Comparison of ENCODE assay signal across 8 cellular contexts in the genomic region with DNA sequence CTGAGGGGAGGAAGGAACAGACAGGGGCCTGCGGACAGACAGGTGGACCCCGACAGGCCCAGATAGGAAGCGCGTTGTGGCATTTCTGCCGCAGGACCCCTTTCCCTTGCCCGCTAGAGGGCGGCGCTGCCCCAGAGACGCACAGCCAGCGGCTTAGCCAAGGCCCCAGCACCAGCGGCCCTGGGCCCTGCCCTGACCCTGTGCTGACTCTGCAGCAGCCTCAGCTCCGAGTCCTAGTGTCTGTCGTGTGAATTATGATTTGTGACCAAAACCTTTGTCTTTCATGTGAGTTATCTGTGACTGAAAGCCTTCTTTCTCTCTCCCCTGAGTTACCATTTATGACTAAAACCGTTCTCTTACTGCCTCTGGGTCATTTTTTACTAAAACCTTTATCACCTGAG.
A peak's percentile ranks its signal among the peaks of the same experiment; 100 is the strongest.
DNase-seq lines count a peak whose midpoint lies in the region; ATAC-seq and TF ChIP-seq lines count a peak whose summit lies in the region.

No MANE protein-coding gene starts in this region.

- 0 out of 2 replicates have a peak, but pooled peaks cover 2% of the 10 kb centered on the region for H3K4me1 ChIP-seq in HEK293 (ENCODE audit: control insufficient read depth, insufficient read depth, low read length)

- peaks cover 18% of the 10 kb centered on the region for H3K4me1 Mint-ChIP-seq in T-helper 2 cell treated with Interferon-gamma antibody and Interleukin-4, amounts not matched to agents 5 μg/mL and 100 μg/mL, for 36 hours (ENCODE audit: low read depth)

- H3K36me3 ChIP-seq in HEK293 (ENCODE audit: control insufficient read depth in 2 of 2, insufficient read depth in 1 of 2, low read length in 2 of 2): peaks cover 4 to 16% of the 10 kb centered on the region in 2 experiments; a peak in 2 of 3 replicates

- DNase-seq in EH (ENCODE audit: low read depth) (peak; percentile 71), NCI-H1694 (lab: John Stamatoyannopoulos, UW) (peak; percentile 74), amygdala (lab: John Stamatoyannopoulos, UW) (peak in 36 of 56 donors; percentile 3 to 79 (median 34)), hypothalamus (lab: John Stamatoyannopoulos, UW) (peak in 42 of 51 donors; percentile 9 to 83 (median 40))
- peak; percentile 70 for DNase-seq in T-helper 2 cell treated with Interferon-gamma antibody and Interleukin-4, amounts not matched to agents 5 μg/mL and 100 μg/mL, for 36 hours (ENCODE audit: low spot score)
- DNase-seq in stimulated activated CD4-positive, alpha-beta T cell treated with anti-CD3 and anti-CD28 coated beads, Interleukin-12 subunit alpha, Interleukin-12 subunit beta, amount 100 ng/mL, for 24 hours (ENCODE audit: low read depth in 2 of 2): peak; percentile 35 to 61

- H3K27me3 Mint-ChIP-seq in T-helper 2 cell treated with Interferon-gamma antibody and Interleukin-4, amounts not matched to agents 5 μg/mL and 100 μg/mL, for 36 hours (ENCODE audit: low read depth): peaks cover 22% of the 10 kb centered on the region

- H3K9me3 Mint-ChIP-seq in T-helper 2 cell treated with Interferon-gamma antibody and Interleukin-4, amounts not matched to agents 5 μg/mL and 100 μg/mL, for 36 hours: no peaks in the 10 kb centered on the region

- no peak overlapping the region for H3K27ac ChIP-seq in HEK293 (ENCODE audit: extremely low read depth, low read depth, low read length)

- peak; percentile 95 for TF ChIP-seq CTCF in HEK293 (tag by site-specific recombination; IDR thresholded peaks at IDR 0.05)

- H3K9me3 ChIP-seq in HEK293 (ENCODE audit: control insufficient read depth, insufficient read depth, low read depth, low read length): no peaks in the 10 kb centered on the region

- ATAC-seq in HG02973 (IDR thresholded peaks at IDR 0.05; ENCODE audit: unreplicated experiment): no peak

- H3K27ac Mint-ChIP-seq in T-helper 2 cell treated with Interferon-gamma antibody and Interleukin-4, amounts not matched to agents 5 μg/mL and 100 μg/mL, for 36 hours: no peak overlapping the region

- POLR2A ChIA-PET in HEK293 (lab: Yijun Ruan, JAX): interaction anchor here (1.2 kb wide), 2 partner anchors 84 to 93 kb away, joined by 3 to 7 read pairs; partner anchors contain the start of gene NKD2

- CTCF ChIA-PET in HEK293 (lab: Yijun Ruan, JAX): interaction anchor here (0.5 to 4.0 kb wide), 52 partner anchors 10 to 722 kb away, joined by 3 to 90 read pairs (median 5); partner anchors contain the start of gene NKD2

- H3K4me3 ChIP-seq in HEK293 (ENCODE audit: low read depth, low read length): no peak overlapping the region

- H3K4me3 Mint-ChIP-seq in T-helper 2 cell treated with Interferon-gamma antibody and Interleukin-4, amounts not matched to agents 5 μg/mL and 100 μg/mL, for 36 hours: no peak overlapping the region

- peaks cover 3% of the 10 kb centered on the region for H3K36me3 Mint-ChIP-seq in T-helper 2 cell treated with Interferon-gamma antibody and Interleukin-4, amounts not matched to agents 5 μg/mL and 100 μg/mL, for 36 hours (ENCODE audit: low read depth)

TF ChIP-seq in HEK293, 187 proteins besides CTCF, POLR2A, EP300 and RAD21 (continues in another document):
- TF ChIP-seq ZBTB7A (tag by site-specific recombination; IDR thresholded peaks at IDR 0.05; ENCODE audit: low read depth): peak; percentile 83; the same call in 1 of the 2 replicates
- TF ChIP-seq ZFP41 (tag by site-specific recombination; IDR thresholded peaks at IDR 0.05; ENCODE audit: borderline replicate concordance): no peak
- no peak for TF ChIP-seq ZNF76 (tag by site-specific recombination; IDR thresholded peaks at IDR 0.05; ENCODE audit: borderline replicate concordance, low read depth)
- 0 out of 2 replicates have a peak, but pooled peaks have one; percentile 16 for TF ChIP-seq PATZ1 (tag by site-specific recombination; IDR thresholded peaks at IDR 0.05)
- TF ChIP-seq KLF17 (tag by site-specific recombination; IDR thresholded peaks at IDR 0.05): peak; percentile 58; the same call in 1 of the 2 replicates
- TF ChIP-seq SP7 (tag by site-specific recombination; IDR thresholded peaks at IDR 0.05): peak; percentile 27; the same call in 1 of the 2 replicates
- peak; percentile 25; the same call in 1 of the 2 replicates for TF ChIP-seq ZNF335 (tag by site-specific recombination; conservative IDR thresholded peaks at IDR 0.05)
- TF ChIP-seq ZNF433 (tag by site-specific recombination; IDR thresholded peaks at IDR 0.05; ENCODE audit: low read depth): no peak
- peak; percentile 92 for TF ChIP-seq ZNF692 (tag by site-specific recombination; IDR thresholded peaks at IDR 0.05)
- no peak for TF ChIP-seq REPIN1 (tag by site-specific recombination; IDR thresholded peaks at IDR 0.05; ENCODE audit: low read depth)
- no peak for TF ChIP-seq ZIC2 (tag by site-specific recombination; IDR thresholded peaks at IDR 0.05)
- TF ChIP-seq ZFP37 (tag by site-specific recombination; IDR thresholded peaks at IDR 0.05): 0 out of 2 replicates have a peak, but pooled peaks have one; percentile 66
- TF ChIP-seq, protein P1, sequence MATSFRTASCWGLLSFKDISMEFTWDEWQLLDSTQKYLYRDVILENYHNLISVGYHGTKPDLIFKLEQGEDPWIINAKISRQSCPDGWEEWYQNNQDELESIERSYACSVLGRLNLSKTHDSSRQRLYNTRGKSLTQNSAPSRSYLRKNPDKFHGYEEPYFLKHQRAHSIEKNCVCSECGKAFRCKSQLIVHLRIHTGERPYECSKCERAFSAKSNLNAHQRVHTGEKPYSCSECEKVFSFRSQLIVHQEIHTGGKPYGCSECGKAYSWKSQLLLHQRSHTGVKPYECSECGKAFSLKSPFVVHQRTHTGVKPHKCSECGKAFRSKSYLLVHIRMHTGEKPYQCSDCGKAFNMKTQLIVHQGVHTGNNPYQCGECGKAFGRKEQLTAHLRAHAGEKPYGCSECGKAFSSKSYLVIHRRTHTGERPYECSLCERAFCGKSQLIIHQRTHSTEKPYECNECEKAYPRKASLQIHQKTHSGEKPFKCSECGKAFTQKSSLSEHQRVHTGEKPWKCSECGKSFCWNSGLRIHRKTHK (tag by site-specific recombination; IDR thresholded peaks at IDR 0.05): no peak
- TF ChIP-seq ZNF132 (tag by site-specific recombination; IDR thresholded peaks at IDR 0.05; ENCODE audit: borderline replicate concordance): no peak
- 0 out of 2 replicates have a peak, but pooled peaks have one; percentile 4 for TF ChIP-seq ZNF146 (tag by site-specific recombination; IDR thresholded peaks at IDR 0.05)
- TF ChIP-seq ZNF148 (tag by site-specific recombination; IDR thresholded peaks at IDR 0.05; ENCODE audit: borderline replicate concordance): no peak
- peak; percentile 43; the same call in 1 of the 2 replicates for TF ChIP-seq ZEB2 (tag by site-specific recombination; IDR thresholded peaks at IDR 0.05)
